In the genomic region with DNA sequence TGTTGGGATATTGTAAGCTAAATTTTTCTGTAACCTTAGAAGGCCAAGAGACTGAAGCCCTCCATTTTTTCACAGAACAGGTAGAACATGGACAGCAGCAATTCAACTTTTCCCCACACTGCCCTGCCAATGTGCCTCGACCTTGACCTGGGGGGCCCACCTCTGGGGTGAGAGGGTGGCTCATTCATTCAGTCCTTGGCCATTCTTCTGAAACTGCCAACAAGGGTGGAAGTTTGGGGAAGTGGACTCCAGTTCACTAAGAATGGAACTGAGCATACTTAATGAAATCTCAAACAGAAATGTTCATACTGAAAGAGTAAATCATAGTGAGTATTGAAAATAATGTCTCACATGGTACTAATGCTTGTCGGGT, we compare ENCODE assay signal across 1 cellular context.
TF ChIP-seq lines count a peak whose summit lies in the region.

No MANE protein-coding gene starts in this region.

TF ChIP-seq in HepG2, 621 proteins besides CTCF, POLR2A, EP300 and RAD21 (continued from another document):
- TF ChIP-seq ZNF644 (CRISPR knock-in tag; IDR thresholded peaks at IDR 0.05; ENCODE audit: low read depth) (peak; percentile 55; the same call in 1 of the 2 replicates), ISL2 (CRISPR knock-in tag; IDR thresholded peaks at IDR 0.05) (no peak), TOPORS (CRISPR knock-in tag; IDR thresholded peaks at IDR 0.05) (no peak), TGIF2 (CRISPR knock-in tag; IDR thresholded peaks at IDR 0.05) (0 out of 2 replicates have a peak, but pooled peaks have one; percentile 38), ZNF567 (CRISPR knock-in tag; IDR thresholded peaks at IDR 0.05; ENCODE audit: borderline replicate concordance) (0 out of 2 replicates have a peak, but pooled peaks have one; percentile 47), NKX3-1 (CRISPR knock-in tag; IDR thresholded peaks at IDR 0.05) (0 out of 2 replicates have a peak, but pooled peaks have one; percentile 62), TRIM24 (CRISPR knock-in tag; IDR thresholded peaks at IDR 0.05) (no peak), NCOA1 (CRISPR knock-in tag; IDR thresholded peaks at IDR 0.05) (no peak), ZNF674 (CRISPR knock-in tag; IDR thresholded peaks at IDR 0.05; ENCODE audit: low read depth) (no peak), NR2F1 (CRISPR knock-in tag; IDR thresholded peaks at IDR 0.05) (peak; percentile 91 to 96), SP1 (IDR thresholded peaks at IDR 0.05) (no peak), SP1 (CRISPR knock-in tag; IDR thresholded peaks at IDR 0.05) (no peak), SRSF1 (optimal IDR thresholded peaks at IDR 0.05; ENCODE audit: low read depth, low read length) (no peak), AKAP8 (CRISPR knock-in tag; IDR thresholded peaks at IDR 0.05) (no peak), ATF1 (CRISPR knock-in tag; IDR thresholded peaks at IDR 0.05) (no peak), ZNF773 (CRISPR knock-in tag; IDR thresholded peaks at IDR 0.05; ENCODE audit: borderline replicate concordance) (no peak), ZNF180 (CRISPR knock-in tag; IDR thresholded peaks at IDR 0.05; ENCODE audit: borderline replicate concordance, low read depth) (no peak), NCOR1 (IDR thresholded peaks at IDR 0.05; ENCODE audit: borderline replicate concordance, low read length) (peak; percentile 45; the same call in 1 of the 2 replicates), ZNF44 (CRISPR knock-in tag; IDR thresholded peaks at IDR 0.05) (peak; percentile 41; the same call in 1 of the 2 replicates), SALL2 (CRISPR knock-in tag; IDR thresholded peaks at IDR 0.05) (0 out of 2 replicates have a peak, but pooled peaks have one; percentile 31), MED1 (CRISPR knock-in tag; IDR thresholded peaks at IDR 0.05) (peak; percentile 61), ZNF782 (CRISPR knock-in tag; IDR thresholded peaks at IDR 0.05; ENCODE audit: borderline replicate concordance) (no peak), MAZ (IDR thresholded peaks at IDR 0.05; ENCODE audit: borderline replicate concordance, low read depth, low read length) (peak; percentile 29; the same call in 1 of the 2 replicates), MAZ (CRISPR knock-in tag; IDR thresholded peaks at IDR 0.05; ENCODE audit: low read depth) (no peak), ZNF256 (CRISPR knock-in tag; conservative IDR thresholded peaks at IDR 0.05) (no peak), CBX1 (IDR thresholded peaks at IDR 0.05; ENCODE audit: low read depth) (no peak), ELF1 (CRISPR knock-in tag; IDR thresholded peaks at IDR 0.05) (0 out of 2 replicates have a peak, but pooled peaks have one; percentile 14), RXRB (CRISPR knock-in tag; IDR thresholded peaks at IDR 0.05; ENCODE audit: borderline replicate concordance) (peak; percentile 84), POLR2G (IDR thresholded peaks at IDR 0.05; ENCODE audit: low read depth, low read length) (no peak)
- TF ChIP-seq, protein P1, sequence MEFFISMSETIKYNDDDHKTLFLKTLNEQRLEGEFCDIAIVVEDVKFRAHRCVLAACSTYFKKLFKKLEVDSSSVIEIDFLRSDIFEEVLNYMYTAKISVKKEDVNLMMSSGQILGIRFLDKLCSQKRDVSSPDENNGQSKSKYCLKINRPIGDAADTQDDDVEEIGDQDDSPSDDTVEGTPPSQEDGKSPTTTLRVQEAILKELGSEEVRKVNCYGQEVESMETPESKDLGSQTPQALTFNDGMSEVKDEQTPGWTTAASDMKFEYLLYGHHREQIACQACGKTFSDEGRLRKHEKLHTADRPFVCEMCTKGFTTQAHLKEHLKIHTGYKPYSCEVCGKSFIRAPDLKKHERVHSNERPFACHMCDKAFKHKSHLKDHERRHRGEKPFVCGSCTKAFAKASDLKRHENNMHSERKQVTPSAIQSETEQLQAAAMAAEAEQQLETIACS (CRISPR knock-in tag; IDR thresholded peaks at IDR 0.05), result no peak
- TF ChIP-seq, protein P2, sequence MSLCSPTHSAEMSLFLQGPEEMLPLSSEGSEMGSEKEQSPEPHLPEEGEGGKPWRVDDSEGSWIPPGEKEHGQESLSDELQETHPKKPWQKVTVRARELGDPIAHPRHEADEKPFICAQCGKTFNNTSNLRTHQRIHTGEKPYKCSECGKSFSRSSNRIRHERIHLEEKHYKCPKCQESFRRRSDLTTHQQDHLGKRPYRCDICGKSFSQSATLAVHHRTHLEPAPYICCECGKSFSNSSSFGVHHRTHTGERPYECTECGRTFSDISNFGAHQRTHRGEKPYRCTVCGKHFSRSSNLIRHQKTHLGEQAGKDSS (CRISPR knock-in tag; IDR thresholded peaks at IDR 0.05; ENCODE audit: borderline replicate concordance, low read depth), result no peak
- TF ChIP-seq, protein P3, sequence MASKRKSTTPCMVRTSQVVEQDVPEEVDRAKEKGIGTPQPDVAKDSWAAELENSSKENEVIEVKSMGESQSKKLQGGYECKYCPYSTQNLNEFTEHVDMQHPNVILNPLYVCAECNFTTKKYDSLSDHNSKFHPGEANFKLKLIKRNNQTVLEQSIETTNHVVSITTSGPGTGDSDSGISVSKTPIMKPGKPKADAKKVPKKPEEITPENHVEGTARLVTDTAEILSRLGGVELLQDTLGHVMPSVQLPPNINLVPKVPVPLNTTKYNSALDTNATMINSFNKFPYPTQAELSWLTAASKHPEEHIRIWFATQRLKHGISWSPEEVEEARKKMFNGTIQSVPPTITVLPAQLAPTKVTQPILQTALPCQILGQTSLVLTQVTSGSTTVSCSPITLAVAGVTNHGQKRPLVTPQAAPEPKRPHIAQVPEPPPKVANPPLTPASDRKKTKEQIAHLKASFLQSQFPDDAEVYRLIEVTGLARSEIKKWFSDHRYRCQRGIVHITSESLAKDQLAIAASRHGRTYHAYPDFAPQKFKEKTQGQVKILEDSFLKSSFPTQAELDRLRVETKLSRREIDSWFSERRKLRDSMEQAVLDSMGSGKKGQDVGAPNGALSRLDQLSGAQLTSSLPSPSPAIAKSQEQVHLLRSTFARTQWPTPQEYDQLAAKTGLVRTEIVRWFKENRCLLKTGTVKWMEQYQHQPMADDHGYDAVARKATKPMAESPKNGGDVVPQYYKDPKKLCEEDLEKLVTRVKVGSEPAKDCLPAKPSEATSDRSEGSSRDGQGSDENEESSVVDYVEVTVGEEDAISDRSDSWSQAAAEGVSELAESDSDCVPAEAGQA (IDR thresholded peaks at IDR 0.05; ENCODE audit: low read depth), result no peak
- TF ChIP-seq, protein P3 (CRISPR knock-in tag; IDR thresholded peaks at IDR 0.05; ENCODE audit: borderline replicate concordance), result no peak
- TF ChIP-seq, protein P4, sequence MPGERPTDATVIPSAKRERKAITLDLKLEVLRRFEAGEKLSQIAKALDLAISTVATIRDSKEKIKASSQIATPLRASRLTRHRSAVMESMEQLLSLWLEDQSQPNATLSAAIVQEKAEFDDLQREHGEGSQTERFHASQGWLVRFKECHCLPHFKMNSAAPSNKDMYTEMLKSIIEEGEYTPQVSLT (CRISPR knock-in tag; IDR thresholded peaks at IDR 0.05; ENCODE audit: borderline replicate concordance, low read depth), result no peak
- TF ChIP-seq, protein P5, sequence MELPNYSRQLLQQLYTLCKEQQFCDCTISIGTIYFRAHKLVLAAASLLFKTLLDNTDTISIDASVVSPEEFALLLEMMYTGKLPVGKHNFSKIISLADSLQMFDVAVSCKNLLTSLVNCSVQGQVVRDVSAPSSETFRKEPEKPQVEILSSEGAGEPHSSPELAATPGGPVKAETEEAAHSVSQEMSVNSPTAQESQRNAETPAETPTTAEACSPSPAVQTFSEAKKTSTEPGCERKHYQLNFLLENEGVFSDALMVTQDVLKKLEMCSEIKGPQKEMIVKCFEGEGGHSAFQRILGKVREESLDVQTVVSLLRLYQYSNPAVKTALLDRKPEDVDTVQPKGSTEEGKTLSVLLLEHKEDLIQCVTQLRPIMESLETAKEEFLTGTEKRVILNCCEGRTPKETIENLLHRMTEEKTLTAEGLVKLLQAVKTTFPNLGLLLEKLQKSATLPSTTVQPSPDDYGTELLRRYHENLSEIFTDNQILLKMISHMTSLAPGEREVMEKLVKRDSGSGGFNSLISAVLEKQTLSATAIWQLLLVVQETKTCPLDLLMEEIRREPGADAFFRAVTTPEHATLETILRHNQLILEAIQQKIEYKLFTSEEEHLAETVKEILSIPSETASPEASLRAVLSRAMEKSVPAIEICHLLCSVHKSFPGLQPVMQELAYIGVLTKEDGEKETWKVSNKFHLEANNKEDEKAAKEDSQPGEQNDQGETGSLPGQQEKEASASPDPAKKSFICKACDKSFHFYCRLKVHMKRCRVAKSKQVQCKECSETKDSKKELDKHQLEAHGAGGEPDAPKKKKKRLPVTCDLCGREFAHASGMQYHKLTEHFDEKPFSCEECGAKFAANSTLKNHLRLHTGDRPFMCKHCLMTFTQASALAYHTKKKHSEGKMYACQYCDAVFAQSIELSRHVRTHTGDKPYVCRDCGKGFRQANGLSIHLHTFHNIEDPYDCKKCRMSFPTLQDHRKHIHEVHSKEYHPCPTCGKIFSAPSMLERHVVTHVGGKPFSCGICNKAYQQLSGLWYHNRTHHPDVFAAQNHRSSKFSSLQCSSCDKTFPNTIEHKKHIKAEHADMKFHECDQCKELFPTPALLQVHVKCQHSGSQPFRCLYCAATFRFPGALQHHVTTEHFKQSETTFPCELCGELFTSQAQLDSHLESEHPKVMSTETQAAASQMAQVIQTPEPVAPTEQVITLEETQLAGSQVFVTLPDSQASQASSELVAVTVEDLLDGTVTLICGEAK (IDR thresholded peaks at IDR 0.05), result no peak
- TF ChIP-seq, protein P5 (CRISPR knock-in tag; IDR thresholded peaks at IDR 0.05), result no peak
- TF ChIP-seq, protein P6, sequence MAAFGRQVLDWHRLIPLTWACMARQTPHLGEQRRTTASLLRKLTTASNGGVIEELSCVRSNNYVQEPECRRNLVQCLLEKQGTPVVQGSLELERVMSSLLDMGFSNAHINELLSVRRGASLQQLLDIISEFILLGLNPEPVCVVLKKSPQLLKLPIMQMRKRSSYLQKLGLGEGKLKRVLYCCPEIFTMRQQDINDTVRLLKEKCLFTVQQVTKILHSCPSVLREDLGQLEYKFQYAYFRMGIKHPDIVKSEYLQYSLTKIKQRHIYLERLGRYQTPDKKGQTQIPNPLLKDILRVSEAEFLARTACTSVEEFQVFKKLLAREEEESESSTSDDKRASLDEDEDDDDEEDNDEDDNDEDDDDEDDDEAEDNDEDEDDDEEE (CRISPR knock-in tag; IDR thresholded peaks at IDR 0.05), result no peak; the same call in 1 of the 2 replicates
TF ChIP-seq in HepG2: peak in this region for 77.
